20 cellular contexts compared by ENCODE assay signal in genomic region chr1:214417545-214418210, GRCh38.
A peak's percentile ranks its signal among the peaks of the same experiment; 100 is the strongest.
DNase-seq lines count a peak whose midpoint lies in the region; ATAC-seq and TF ChIP-seq lines count a peak whose summit lies in the region.
"Had no signal": no experiment of that assay in that cellular context is flagged by ENCODE, and none has a peak within 500 bp of the region (broad histone marks: within the 10 kb centered on the region; RNA-seq: fewer than 3 reads in every experiment).

No MANE protein-coding gene starts in this region.

- TF ChIP-seq EP300 in gastroesophageal sphincter (IDR thresholded peaks at IDR 0.05) (no peak), suprapubic skin (IDR thresholded peaks at IDR 0.05) (no peak)

- H3F3A ChIP-seq in MM.1S (ENCODE audit: insufficient read depth, low read length), result 0 out of 2 replicates have a peak, but pooled peaks cover 3% of the 10 kb centered on the region

- H3K36me3 ChIP-seq in MM.1S (replicated peaks; ENCODE audit: insufficient read depth, low read length), result no peaks in the 10 kb centered on the region
- H3K36me3 ChIP-seq in gastroesophageal sphincter, result peaks cover 0 to 6% of the 10 kb centered on the region in 2 donors
- H3K36me3 ChIP-seq in suprapubic skin, result no peaks in the 10 kb centered on the region
- H3K36me3 ChIP-seq: ovary, thyroid gland had no signal

- H3K9me3 Mint-ChIP-seq in activated CD4-positive, alpha-beta T cell treated with anti-CD3 and anti-CD28 coated beads, Interleukin-2, amount 10 ng/mL, durations not matched to agents 7 days and 5 days, result peaks cover 10% of the 10 kb centered on the region

- DNase-seq in activated CD4-positive, alpha-beta T cell treated with anti-CD3 and anti-CD28 coated beads, Interleukin-2, amount 10 ng/mL, durations not matched to agents 7 days and 5 days, result no peak
- DNase-seq in activated CD4-positive, alpha-beta T cell treated with anti-CD3 and anti-CD28 coated beads for 4 hours, result no peak
- DNase-seq in MM.1S (no peak), suprapubic skin (ENCODE audit: low spot score in 2 of 2) (no peak), NCI-H128 (lab: John Stamatoyannopoulos, UW; ENCODE audit: unreplicated experiment) (no peak), dorsolateral prefrontal cortex (no peak), DMS53 treated with DMSO at 0.1 percent for 48 hours (lab: John Stamatoyannopoulos, UW; ENCODE audit: unreplicated experiment) (no peak)
- DNase-seq: activated B cell treated with CpG ODN at 0.5 μM for 24 hours; activated CD8-positive, alpha-beta memory T cell treated with anti-CD3 and anti-CD28 coated beads, Interleukin-2, amount 10 ng/mL, durations not matched to agents 7 days and 5 days; activated effector memory CD4-positive, alpha-beta T cell treated with Interleukin-2 at 50 U/mL for 16 hours; NCI-H1694 treated with DMSO at 0.1 percent for 48 hours; NCI-H345; ovary; SHP77; thyroid gland had no signal

- H3K9me3 ChIP-seq in MM.1S (replicated peaks; ENCODE audit: insufficient read depth, low read length), result no peaks in the 10 kb centered on the region
- H3K9me3 ChIP-seq in gastroesophageal sphincter, result no peaks in the 10 kb centered on the region
- no peaks in the 10 kb centered on the region for H3K9me3 ChIP-seq in suprapubic skin
- H3K9me3 ChIP-seq: A549, ovary, thyroid gland had no signal

- H3K27me3 Mint-ChIP-seq in activated CD4-positive, alpha-beta T cell treated with anti-CD3 and anti-CD28 coated beads, Interleukin-2, amount 10 ng/mL, durations not matched to agents 7 days and 5 days, result peaks cover 3% of the 10 kb centered on the region

- no peak for TF ChIP-seq POLR2A in gastroesophageal sphincter (IDR thresholded peaks at IDR 0.05)
- TF ChIP-seq POLR2A in suprapubic skin (IDR thresholded peaks at IDR 0.05), result no peak

- no peaks in the 10 kb centered on the region for H3K36me3 Mint-ChIP-seq in activated CD4-positive, alpha-beta T cell treated with anti-CD3 and anti-CD28 coated beads, Interleukin-2, amount 10 ng/mL, durations not matched to agents 7 days and 5 days (ENCODE audit: low read depth)
- H3K36me3 Mint-ChIP-seq: activated CD8-positive, alpha-beta memory T cell treated with anti-CD3 and anti-CD28 coated beads, Interleukin-2, amount 10 ng/mL, durations not matched to agents 7 days and 5 days had no signal

- no peaks in the 10 kb centered on the region for H4K20me1 ChIP-seq in MM.1S (ENCODE audit: insufficient read depth, low read length)

- H3K4me3 Mint-ChIP-seq in activated CD4-positive, alpha-beta T cell treated with anti-CD3 and anti-CD28 coated beads, Interleukin-2, amount 10 ng/mL, durations not matched to agents 7 days and 5 days, result no peak overlapping the region
- H3K4me3 Mint-ChIP-seq: activated B cell treated with CpG ODN at 0.5 μM for 24 hours; activated CD8-positive, alpha-beta memory T cell treated with anti-CD3 and anti-CD28 coated beads, Interleukin-2, amount 10 ng/mL, durations not matched to agents 7 days and 5 days had no signal

- no peak overlapping the region for H3K9ac ChIP-seq in MM.1S (ENCODE audit: low read length)

- intact Hi-C loops in dorsolateral prefrontal cortex (cut with DNase I), result no loop called here

- CTCF ChIA-PET in activated CD4-positive, alpha-beta T cell treated with anti-CD3 and anti-CD28 coated beads, Interleukin-2, amount 10 ng/mL, durations not matched to agents 7 days and 5 days (lab: Charles Lee), result interaction anchor here (0.6 to 1.7 kb wide), 4 partner anchors 11 to 148 kb away, joined by 3 to 6 read pairs (median 4); no protein-coding TSS in a partner anchor

- H3K4me1 ChIP-seq in MM.1S (ENCODE audit: low read length), result peaks cover 23% of the 10 kb centered on the region
- peaks cover 17 to 64% (median 23%) of the 10 kb centered on the region in 3 donors for H3K4me1 ChIP-seq in gastroesophageal sphincter
- H3K4me1 ChIP-seq in suprapubic skin, result peaks cover 78% of the 10 kb centered on the region

- no peak overlapping the region for H3K27ac ChIP-seq in MM.1S (ENCODE audit: low read length)
- peak overlapping the region; percentile 36 to 71 (median 64) for H3K27ac ChIP-seq in gastroesophageal sphincter
- H3K27ac ChIP-seq in suprapubic skin, result peak overlapping the region; percentile 6
- H3K27ac ChIP-seq in dorsolateral prefrontal cortex, result peak overlapping the region in 1 of 59 donors; percentile 76
- H3K27ac ChIP-seq: A549 had no signal

- POLR2A ChIA-PET in activated CD4-positive, alpha-beta T cell treated with anti-CD3 and anti-CD28 coated beads, Interleukin-2, amount 10 ng/mL, durations not matched to agents 7 days and 5 days (lab: Charles Lee), result interaction anchor here (1.0 to 1.2 kb wide), 2 partner anchors 10 to 14 kb away, joined by 3 to 4 read pairs; no protein-coding TSS in a partner anchor

- H3K4me1 Mint-ChIP-seq in activated CD4-positive, alpha-beta T cell treated with anti-CD3 and anti-CD28 coated beads, Interleukin-2, amount 10 ng/mL, durations not matched to agents 7 days and 5 days, result peaks cover 38% of the 10 kb centered on the region
- H3K4me1 Mint-ChIP-seq: activated B cell treated with CpG ODN at 0.5 μM for 24 hours had no signal

- no peaks in the 10 kb centered on the region for H3K79me2 ChIP-seq in MM.1S (ENCODE audit: low read length)

- H3K4me3 ChIP-seq in MM.1S (ENCODE audit: low read length) (no peak overlapping the region), gastroesophageal sphincter (no peak overlapping the region), suprapubic skin (no peak overlapping the region), dorsolateral prefrontal cortex (no peak overlapping the region)
- H3K4me3 ChIP-seq: A549, MG63, ovary, smooth muscle cell, thyroid gland had no signal

- H3K27me3 ChIP-seq in MM.1S (replicated peaks; ENCODE audit: insufficient read depth, low read length) (no peaks in the 10 kb centered on the region), gastroesophageal sphincter (no peaks in the 10 kb centered on the region), suprapubic skin (no peaks in the 10 kb centered on the region), dorsolateral prefrontal cortex (no peaks in the 10 kb centered on the region)
- H3K27me3 ChIP-seq: MG63, ovary, thyroid gland had no signal

- peak overlapping the region; percentile 58; the same call in 1 of the 2 replicates for H3K4me2 ChIP-seq in MM.1S (ENCODE audit: low read depth, low read length)
- H3K4me2 ChIP-seq: A549 had no signal

- no peaks in the 10 kb centered on the region for H3K9me2 ChIP-seq in MM.1S (replicated peaks; ENCODE audit: insufficient read depth, low read length)

- 20 to 49% methylated on average over 4 to 6 of the region's 9 CpGs for WGBS in gastroesophageal sphincter (ENCODE audit: low coverage in 1 of 2), 2 donors
- WGBS in suprapubic skin, result 50% methylated on average over 9 of the region's 9 CpGs

- ATAC-seq in gastroesophageal sphincter, result peak; percentile 22
- ATAC-seq: A549, left lobe of liver had no signal

- H3K27ac Mint-ChIP-seq in activated CD4-positive, alpha-beta T cell treated with anti-CD3 and anti-CD28 coated beads, Interleukin-2, amount 10 ng/mL, durations not matched to agents 7 days and 5 days, result peak overlapping the region; percentile 55
- H3K27ac Mint-ChIP-seq: activated B cell treated with CpG ODN at 0.5 μM for 24 hours had no signal

- no peak for TF ChIP-seq CTCF in MM.1S (IDR thresholded peaks at IDR 0.05; ENCODE audit: low read length)
- no peak for TF ChIP-seq CTCF in gastroesophageal sphincter (IDR thresholded peaks at IDR 0.05)
- no peak for TF ChIP-seq CTCF in suprapubic skin (IDR thresholded peaks at IDR 0.05)
- no peak for TF ChIP-seq CTCF in dorsolateral prefrontal cortex (IDR thresholded peaks at IDR 0.05 in 54 of 56, conservative IDR thresholded peaks at IDR 0.05 in 2 of 56; ENCODE audit: low read depth in 1 of 56, partially characterized antibody in 56 of 56)

- no peak overlapping the region for H2AFZ ChIP-seq in MM.1S (ENCODE audit: low read length)
